ENCODE assay signal across 8 cellular contexts in genomic region chr17:7579839-7580630, GRCh38. TPM values are rescaled to one million over a fixed set of nuclear protein-coding genes. Genes with fewer than 3 reads are reported as not detected.
DNase-seq lines count a peak whose midpoint lies in the region; ATAC-seq and TF ChIP-seq lines count a peak whose summit lies in the region.

No MANE protein-coding gene starts in this region.

- CTCF ChIA-PET in A673 (lab: Charles Lee) (interaction anchor here (2.0 kb wide), 1 partner anchor 9 kb away, joined by 6 read pairs; no protein-coding TSS in a partner anchor), HEK293T (lab: Yijun Ruan, JAX) (interaction anchor here (0.7 to 1.5 kb wide), 2 partner anchors 104 to 107 kb away, joined by 4 read pairs; partner anchors contain the start of gene TP53)

- no TSS peak for BruUV-seq in A673 (replicated peaks; lab: Mats Ljungman, UMichigan)

- DNase-seq in A673 (ENCODE audit: low spot score), result no peak
- no peak for DNase-seq in HEK293T (ENCODE audit: extremely low spot score)
- DNase-seq in ascending aorta (ENCODE audit: low spot score in 2 of 2), result no peak
- no peak for DNase-seq in foreskin keratinocyte
- no peak for DNase-seq in activated gamma-delta T cell treated with Interleukin-2 at 50 U/mL for 16 hours
- no peak for DNase-seq in COLO829 (ENCODE audit: low spot score)
- DNase-seq in ecto neural progenitor cell (ENCODE audit: low spot score), result no peak

- H3K27ac ChIP-seq in A673 (ENCODE audit: low read depth, low read length, poor library complexity, severe bottlenecking) (peak overlapping the region; percentile 74), ascending aorta (peak overlapping the region; percentile 85 to 87), foreskin keratinocyte (no peak overlapping the region)

- TF ChIP-seq CTCF in A673 (conservative IDR thresholded peaks at IDR 0.05; ENCODE audit: low read depth, low read length), result no peak
- TF ChIP-seq CTCF in ascending aorta (IDR thresholded peaks at IDR 0.05), result no peak
- TF ChIP-seq CTCF in foreskin keratinocyte (conservative IDR thresholded peaks at IDR 0.05), result no peak

- H3K4me1 ChIP-seq in A673 (ENCODE audit: insufficient read depth, low read length, poor library complexity, severe bottlenecking) (peaks cover 61% of the 10 kb centered on the region), ascending aorta (peaks cover 25 to 37% of the 10 kb centered on the region in 2 donors), mucosa of stomach (ENCODE audit: control insufficient read depth, insufficient read depth, low read length) (peaks cover 62% of the 10 kb centered on the region), foreskin keratinocyte (peaks cover 13% of the 10 kb centered on the region)

- H3K9me3 ChIP-seq in A673 (ENCODE audit: low read depth, low read length, poor library complexity, severe bottlenecking), result no peaks in the 10 kb centered on the region
- no peaks in the 10 kb centered on the region for H3K9me3 ChIP-seq in ascending aorta
- no peaks in the 10 kb centered on the region for H3K9me3 ChIP-seq in mucosa of stomach (ENCODE audit: control insufficient read depth, low read length)

- no peaks in the 10 kb centered on the region for H3K27me3 ChIP-seq in A673 (replicated peaks; ENCODE audit: insufficient read depth, low read depth, low read length, poor library complexity)
- H3K27me3 ChIP-seq in ascending aorta, result no peaks in the 10 kb centered on the region
- H3K27me3 ChIP-seq in mucosa of stomach (ENCODE audit: control insufficient read depth, insufficient read depth, low read length), result no peaks in the 10 kb centered on the region
- H3K27me3 ChIP-seq in foreskin keratinocyte, result no peaks in the 10 kb centered on the region

- peak overlapping the region; percentile 87 for H3K9ac ChIP-seq in mucosa of stomach (ENCODE audit: low read length)

- POLR2A ChIA-PET in A673 (lab: Charles Lee; ENCODE audit: low non-redundant PET), result interaction anchor here (0.6 kb wide), 1 partner anchor 72 kb away, joined by 5 read pairs; no protein-coding TSS in a partner anchor
- POLR2A ChIA-PET in HEK293T (lab: Yijun Ruan, JAX), result interaction anchor here (0.7 to 2.6 kb wide), 5 partner anchors 9 to 178 kb away, joined by 3 to 16 read pairs (median 4); partner anchors contain the start of genes SENP3, TP53 and WRAP53

- ATAC-seq in foreskin keratinocyte, result no peak

- peaks cover 53% of the 10 kb centered on the region for H3K36me3 ChIP-seq in A673 (ENCODE audit: insufficient read depth, low read length, poor library complexity, severe bottlenecking)
- peaks cover 39 to 40% of the 10 kb centered on the region in 2 donors for H3K36me3 ChIP-seq in ascending aorta
- peaks cover 36% of the 10 kb centered on the region for H3K36me3 ChIP-seq in mucosa of stomach (ENCODE audit: control insufficient read depth, insufficient read depth, low read length)

- intact Hi-C loops in A673 (cut with micrococcal nuclease; ENCODE audit: unreplicated experiment) (loop anchor here (5.0 kb wide), 2 partner anchors 107 to 307 kb away; partner anchors contain the start of genes CHD3, TP53 and WRAP53), ascending aorta (cut with DNase I) (loop anchor here (10.0 kb wide), 1 partner anchor 595 kb away; the partner anchor contains the start of gene TMEM107)

- H3K4me3 ChIP-seq in A673 (ENCODE audit: low read depth, low read length, poor library complexity, severe bottlenecking) (no peak overlapping the region), ascending aorta (peak overlapping the region; percentile 30 to 65), mucosa of stomach (ENCODE audit: low read length) (peak overlapping the region; percentile 49)

TF ChIP-seq in HEK293T, 16 proteins besides CTCF, POLR2A, EP300 and RAD21:
- TF ChIP-seq TARDBP (IDR thresholded peaks at IDR 0.05) (no peak), SUZ12 (IDR thresholded peaks at IDR 0.05) (no peak), L3MBTL2 (conservative IDR thresholded peaks at IDR 0.05) (no peak), PKNOX1 (IDR thresholded peaks at IDR 0.05) (peak; percentile 42; the same call in 1 of the 2 replicates), HDGF (IDR thresholded peaks at IDR 0.05; ENCODE audit: borderline replicate concordance) (no peak), ARNT (IDR thresholded peaks at IDR 0.05) (no peak), NFRKB (IDR thresholded peaks at IDR 0.05) (no peak)

RNA-seq across cellular contexts. Expression of gene CD68, which starts 0.6 kb away (rescaled TPM):
- total RNA-seq in A673 (2021), result 1.6 and 1.8 TPM in 2 replicates
- total RNA-seq in ascending aorta, result 151 TPM
- 20.1 and 21.4 TPM in 2 replicates for total RNA-seq in foreskin keratinocyte
- 21.0 and 23.7 TPM in 2 replicates for polyA plus RNA-seq in foreskin keratinocyte

RNA-seq across cellular contexts. Expression of gene MPDU1, which starts 3.6 kb away (rescaled TPM):
- total RNA-seq in A673 (2021), result 133 and 149 TPM in 2 replicates
- total RNA-seq in ascending aorta, result 157 TPM
- total RNA-seq in foreskin keratinocyte, result 56.6 and 62.8 TPM in 2 replicates
- polyA plus RNA-seq in foreskin keratinocyte, result 67.3 and 77.8 TPM in 2 replicates

RNA-seq across cellular contexts. Expression of gene SOX15, which starts 9.9 kb away (rescaled TPM):
- total RNA-seq in A673 (2021) (0.87 and 1.3 TPM in 2 replicates), ascending aorta (not detected), foreskin keratinocyte (176 and 179 TPM in 2 replicates)
- 263 and 273 TPM in 2 replicates for polyA plus RNA-seq in foreskin keratinocyte

RNA-seq across cellular contexts. Expression of gene SENP3, which starts 18.3 kb away (rescaled TPM):
- 113 and 122 TPM in 2 replicates for total RNA-seq in A673 (2021)
- total RNA-seq in ascending aorta, result 92.0 TPM
- 89.6 and 102 TPM in 2 replicates for total RNA-seq in foreskin keratinocyte
- 84.1 and 103 TPM in 2 replicates for polyA plus RNA-seq in foreskin keratinocyte

RNA-seq across cellular contexts. Expression of gene TNFSF13, which starts 21.5 kb away (rescaled TPM):
- 0.69 and 0.74 TPM in 2 replicates for total RNA-seq in A673 (2021)
- 17.5 TPM for total RNA-seq in ascending aorta
- 2.4 and 2.6 TPM in 2 replicates for total RNA-seq in foreskin keratinocyte
- polyA plus RNA-seq in foreskin keratinocyte, result 2.3 and 3.4 TPM in 2 replicates

Comparison
In these comparisons a context has a peak if more than half of its experiments do, and no peak if none do; other contexts are left out.
1. RNA of gene SOX15, which starts 9.9 kb away (total RNA-seq): 176 to 179 TPM in foreskin keratinocyte; 0.87 to 1.3 TPM in A673 and not detected in ascending aorta (single experiment); every median in the first group is over 10 times any median in the second.